Comparison of ENCODE assay signal across 9 cellular contexts in genomic region chr17:47733414-47734288, GRCh38. TPM values are rescaled to one million over a fixed set of nuclear protein-coding genes. Genes with fewer than 3 reads are reported as not detected.
A peak's percentile ranks its signal among the peaks of the same experiment; 100 is the strongest.
DNase-seq lines count a peak whose midpoint lies in the region; ATAC-seq, FAIRE-seq and TF ChIP-seq lines count a peak whose summit lies in the region.
"Had no signal": no experiment of that assay in that cellular context is flagged by ENCODE, and none has a peak within 500 bp of the region (broad histone marks: within the 10 kb centered on the region; RNA-seq: fewer than 3 reads in every experiment).

No MANE protein-coding gene starts in this region.

- no peak overlapping the region for H3K9ac ChIP-seq in parathyroid adenoma

- FAIRE-seq in GM12891 (lab: Jason Lieb, UNC): no peak

- H3K9me3 ChIP-seq in HAP-1 (no peaks in the 10 kb centered on the region), RWPE2 (ENCODE audit: severe bottlenecking) (no peaks in the 10 kb centered on the region), esophagus squamous epithelium (no peaks in the 10 kb centered on the region), parathyroid adenoma (ENCODE audit: control insufficient read depth, low read length) (no peaks in the 10 kb centered on the region)

- peaks cover 32% of the 10 kb centered on the region for H3K27me3 ChIP-seq in HAP-1 (ENCODE audit: low read depth)
- peaks cover 57% of the 10 kb centered on the region for H3K27me3 ChIP-seq in RWPE2 (ENCODE audit: insufficient read depth, poor library complexity, severe bottlenecking)
- H3K27me3 ChIP-seq in esophagus squamous epithelium: peaks cover 6 to 91% (median 10%) of the 10 kb centered on the region in 4 donors
- no peaks in the 10 kb centered on the region for H3K27me3 ChIP-seq in parathyroid adenoma (ENCODE audit: control insufficient read depth, insufficient read depth, low read length)

- WGBS in esophagus squamous epithelium, 2 donors: 7 to 39% methylated on average over 7 to 21 of the region's 93 CpGs

- TF ChIP-seq POLR2A in GM12891 (IDR thresholded peaks at IDR 0.05; ENCODE audit: low read depth, low read length) (no peak), esophagus squamous epithelium (IDR thresholded peaks at IDR 0.05) (no peak)

- peak overlapping the region; percentile 27 for H3K4me3 ChIP-seq in HAP-1
- peak overlapping the region; percentile 17 for H3K4me3 ChIP-seq in RWPE2 (ENCODE audit: severe bottlenecking)
- peak overlapping the region; percentile 18 to 64 (median 43) for H3K4me3 ChIP-seq in esophagus squamous epithelium
- no peak overlapping the region for H3K4me3 ChIP-seq in parathyroid adenoma (ENCODE audit: low read depth, low read length)

- peak; percentile 48 for ATAC-seq in RWPE2 (ENCODE audit: low read depth)

- H3K79me2 ChIP-seq in parathyroid adenoma: no peaks in the 10 kb centered on the region

- DNase-seq in GM12891 (ENCODE audit: insufficient read length, low spot score) (peak; percentile 21), HAP-1 (ENCODE audit: low spot score in 2 of 2) (peak in 1 of 2 experiments; percentile 10), RWPE2 (ENCODE audit: low spot score) (peak; percentile 45), esophagus squamous epithelium (lab: John Stamatoyannopoulos, UW) (no peak), AG08395 (ENCODE audit: low spot score) (no peak), amniotic stem cell (lab: John Stamatoyannopoulos, UW) (no peak)
- no peak for DNase-seq in effector CD8-positive, alpha-beta T cell (lab: John Stamatoyannopoulos, UW)

- no peak overlapping the region for H3K27ac ChIP-seq in RWPE2 (ENCODE audit: poor library complexity, severe bottlenecking)
- peak overlapping the region; percentile 33 to 59 (median 44) for H3K27ac ChIP-seq in esophagus squamous epithelium
- no peak overlapping the region for H3K27ac ChIP-seq in parathyroid adenoma

- intact Hi-C loops in esophagus squamous epithelium (cut with DNase I): no loop called here

- peak; percentile 29 for TF ChIP-seq CTCF in RWPE2 (IDR thresholded peaks at IDR 0.05; ENCODE audit: poor library complexity, severe bottlenecking)
- no peak for TF ChIP-seq CTCF in esophagus squamous epithelium (IDR thresholded peaks at IDR 0.05)
- TF ChIP-seq CTCF in parathyroid adenoma (IDR thresholded peaks at IDR 0.05): no peak

- no peaks in the 10 kb centered on the region for H3K4me1 ChIP-seq in HAP-1
- no peaks in the 10 kb centered on the region for H3K4me1 ChIP-seq in RWPE2 (ENCODE audit: insufficient read depth, poor library complexity, severe bottlenecking)
- H3K4me1 ChIP-seq in esophagus squamous epithelium: peaks cover 5 to 19% (median 16%) of the 10 kb centered on the region in 3 donors
- H3K4me1 ChIP-seq in parathyroid adenoma: no peaks in the 10 kb centered on the region

- H2AFZ ChIP-seq in parathyroid adenoma: peak overlapping the region; percentile 80

- in situ Hi-C loops in HAP-1 (cut with MboI; ENCODE audit: low sequenced_read_pairs): no loop called here

- no peaks in the 10 kb centered on the region for H3K36me3 ChIP-seq in HAP-1 (replicated peaks)
- no peaks in the 10 kb centered on the region for H3K36me3 ChIP-seq in RWPE2 (ENCODE audit: low read depth)
- H3K36me3 ChIP-seq in esophagus squamous epithelium: no peaks in the 10 kb centered on the region
- H3K36me3 ChIP-seq in parathyroid adenoma (ENCODE audit: control insufficient read depth, insufficient read depth, low read length): no peaks in the 10 kb centered on the region

- H3K4me2 ChIP-seq in parathyroid adenoma (ENCODE audit: low read length): peak overlapping the region; percentile 68

TF ChIP-seq in GM12891, 5 proteins besides CTCF, POLR2A, EP300 and RAD21:
- TF ChIP-seq PAX5 (IDR thresholded peaks at IDR 0.05; ENCODE audit: insufficient read depth, low read length, severe bottlenecking) (no peak), POLR2AphosphoS5 (IDR thresholded peaks at IDR 0.05; ENCODE audit: low read depth, low read length) (no peak), SPI1 (IDR thresholded peaks at IDR 0.05; ENCODE audit: low read depth, low read length) (no peak), POU2F2 (IDR thresholded peaks at IDR 0.05; ENCODE audit: low read depth, low read length) (no peak), TAF1 (IDR thresholded peaks at IDR 0.05; ENCODE audit: low read depth, low read length) (no peak)
TF ChIP-seq in GM12891: peak in this region for 0.

RNA-seq across cellular contexts. Expression of gene TBX21, which starts 0.6 kb away (rescaled TPM):
- polyA plus RNA-seq in GM12891 (2012; ENCODE audit: low read depth, missing spikeins): 0.04 TPM
- 1 to 10 TPM in 3 of 4 donors, not detected in 1; 1.1 to 4.5 (median 2.9) TPM for total RNA-seq in esophagus squamous epithelium
- total RNA-seq: LHCN-M2 had no signal

RNA-seq across cellular contexts. Expression of gene TBKBP1, which starts 39.7 kb away (rescaled TPM):
- polyA plus RNA-seq in GM12891 (2012; ENCODE audit: low read depth, missing spikeins): 0.73 TPM
- 10 to 100 TPM in 2 of 4 donors, 1 to 10 TPM in 2; 3.1 to 12.7 (median 7.9) TPM for total RNA-seq in esophagus squamous epithelium

Comparison
In these comparisons a context has a peak if more than half of its experiments do, and no peak if none do; other contexts are left out.
1. DNase-seq: peak in GM12891 (single experiment) and RWPE2 (single experiment); none in esophagus squamous epithelium (single experiment), effector CD8-positive, alpha-beta T cell (single experiment), AG08395 (single experiment) and amniotic stem cell (single experiment).
2. H3K27ac ChIP-seq: peak in esophagus squamous epithelium (4 of 4); none in RWPE2 (single experiment) and parathyroid adenoma (single experiment).